Comparison of ENCODE assay signal across 9 cellular contexts in genomic region chr2:37614061-37614802, GRCh38. TPM values are rescaled to one million over a fixed set of nuclear protein-coding genes. Genes with fewer than 3 reads are reported as not detected.
DNase-seq lines count a peak whose midpoint lies in the region; ATAC-seq and TF ChIP-seq lines count a peak whose summit lies in the region.
"Had no signal": no experiment of that assay in that cellular context is flagged by ENCODE, and none has a peak within 500 bp of the region (broad histone marks: within the 10 kb centered on the region; RNA-seq: fewer than 3 reads in every experiment).

No MANE protein-coding gene starts in this region.

- no peaks in the 10 kb centered on the region for H3K36me3 ChIP-seq in ovary

- no peaks in the 10 kb centered on the region for H3K27me3 ChIP-seq in ovary

- H3K27ac ChIP-seq in ovary = no peak overlapping the region

- no peaks in the 10 kb centered on the region for H3K36me3 Mint-ChIP-seq in dendritic cell treated with granulocyte-macrophage colony-stimulating factor and Interleukin-4, amounts not matched to agents 40 ng/mL and 50 ng/mL, for 4 days (ENCODE audit: low read depth)
- no peaks in the 10 kb centered on the region for H3K36me3 Mint-ChIP-seq in naive B cell

- no peaks in the 10 kb centered on the region for H3K27me3 Mint-ChIP-seq in dendritic cell treated with granulocyte-macrophage colony-stimulating factor and Interleukin-4, amounts not matched to agents 40 ng/mL and 50 ng/mL, for 4 days
- H3K27me3 Mint-ChIP-seq in naive B cell = peaks cover 0 to 4% (median 1%) of the 10 kb centered on the region in 3 donors

- peaks cover 38% of the 10 kb centered on the region for H3K4me1 Mint-ChIP-seq in dendritic cell treated with granulocyte-macrophage colony-stimulating factor and Interleukin-4, amounts not matched to agents 40 ng/mL and 50 ng/mL, for 4 days (ENCODE audit: low read depth)
- peaks cover 25 to 29% (median 27%) of the 10 kb centered on the region in 3 donors for H3K4me1 Mint-ChIP-seq in naive B cell

- WGBS in ovary, 3 donors = 85 to 95% (median 92%) methylated on average over 8 of the region's 8 CpGs

- no peak overlapping the region for H3K4me3 Mint-ChIP-seq in dendritic cell treated with granulocyte-macrophage colony-stimulating factor and Interleukin-4, amounts not matched to agents 40 ng/mL and 50 ng/mL, for 4 days
- no peak overlapping the region for H3K4me3 Mint-ChIP-seq in naive B cell

- H3K27ac Mint-ChIP-seq in dendritic cell treated with granulocyte-macrophage colony-stimulating factor and Interleukin-4, amounts not matched to agents 40 ng/mL and 50 ng/mL, for 4 days = peak overlapping the region; percentile 19
- peak overlapping the region in 4 of 6 donors; percentile 47 to 92 (median 80) for H3K27ac Mint-ChIP-seq in naive B cell

- H3K9me3 ChIP-seq in ovary = no peaks in the 10 kb centered on the region

- H3K9me3 Mint-ChIP-seq in dendritic cell treated with granulocyte-macrophage colony-stimulating factor and Interleukin-4, amounts not matched to agents 40 ng/mL and 50 ng/mL, for 4 days = no peaks in the 10 kb centered on the region
- H3K9me3 Mint-ChIP-seq in naive B cell = peaks cover 0 to 5% (median 0%) of the 10 kb centered on the region in 7 donors

- no peak for TF ChIP-seq POLR2A in ovary (IDR thresholded peaks at IDR 0.05)

- H3K4me1 ChIP-seq in ovary (ENCODE audit: insufficient read depth) = peaks cover 16% of the 10 kb centered on the region

- H3K4me3 ChIP-seq in AG10803 (ENCODE audit: low read length) (no peak overlapping the region), ovary (no peak overlapping the region)

- no peak for ATAC-seq in naive B cell (ENCODE audit: low read depth in 2 of 2)

- TF ChIP-seq CTCF in AG10803 (conservative IDR thresholded peaks at IDR 0.05; ENCODE audit: low read length) = no peak
- TF ChIP-seq CTCF in ovary (IDR thresholded peaks at IDR 0.05) = no peak

- DNase-seq in AG10803 (ENCODE audit: low read depth) (peak; percentile 95), HT1080 (ENCODE audit: low read depth) (peak; percentile 89), naive B cell (no peak), NCI-H82 (lab: John Stamatoyannopoulos, UW) (no peak), NCI-H748 treated with DMSO at 0.1 percent for 48 hours (lab: John Stamatoyannopoulos, UW) (no peak), D341Med (ENCODE audit: low spot score) (no peak), ovary (no peak)
- DNase-seq: DND-41 had no signal

- TF ChIP-seq EP300 in ovary (IDR thresholded peaks at IDR 0.05) = no peak

- intact Hi-C loops in dendritic cell treated with granulocyte-macrophage colony-stimulating factor and Interleukin-4, amounts not matched to agents 40 ng/mL and 50 ng/mL, for 4 days (cut with micrococcal nuclease) = no loop called here
- intact Hi-C loops in ovary (cut with DNase I) = loop anchor here in 1 of 4 donors (10.0 kb wide), 1 partner anchor 221 kb away; no protein-coding TSS in a partner anchor

RNA-seq across cellular contexts. Expression of gene CDC42EP3, which starts 57.2 kb away (rescaled TPM):
- total RNA-seq in HT1080 (2014; rRNA removed; shearing (Covaris generic)) = 93.8 and 101 TPM in 2 replicates
- 146 and 155 TPM in 2 replicates for polyA plus RNA-seq in HT1080 (2015; cell fraction: cytosol; rRNA removed)
- 96.6 and 109 TPM in 2 replicates for polyA plus RNA-seq in HT1080 (2015; cell fraction: nucleus; rRNA removed)
- 10 to 100 TPM in 4 of 6 donors, 1 to 10 TPM in 2; 4.5 to 24.5 (median 12.1) TPM for polyA plus RNA-seq in naive B cell (ENCODE audit: low read depth in 6 of 6)
- total RNA-seq in ovary = 10 to 100 TPM; 12.0 to 82.7 (median 22.3) TPM
- 10 to 100 TPM; 27.6 to 40.3 TPM for polyA plus RNA-seq in ovary

Comparison
In these comparisons a context has a peak if more than half of its experiments do, and no peak if none do; other contexts are left out.
1. DNase-seq: peak in AG10803 (single experiment) and HT1080 (single experiment); none in naive B cell (single experiment), NCI-H82 (single experiment), NCI-H748 treated with DMSO at 0.1 percent for 48 hours (single experiment), D341Med (single experiment) and ovary (0 of 5).